In the genomic region with DNA sequence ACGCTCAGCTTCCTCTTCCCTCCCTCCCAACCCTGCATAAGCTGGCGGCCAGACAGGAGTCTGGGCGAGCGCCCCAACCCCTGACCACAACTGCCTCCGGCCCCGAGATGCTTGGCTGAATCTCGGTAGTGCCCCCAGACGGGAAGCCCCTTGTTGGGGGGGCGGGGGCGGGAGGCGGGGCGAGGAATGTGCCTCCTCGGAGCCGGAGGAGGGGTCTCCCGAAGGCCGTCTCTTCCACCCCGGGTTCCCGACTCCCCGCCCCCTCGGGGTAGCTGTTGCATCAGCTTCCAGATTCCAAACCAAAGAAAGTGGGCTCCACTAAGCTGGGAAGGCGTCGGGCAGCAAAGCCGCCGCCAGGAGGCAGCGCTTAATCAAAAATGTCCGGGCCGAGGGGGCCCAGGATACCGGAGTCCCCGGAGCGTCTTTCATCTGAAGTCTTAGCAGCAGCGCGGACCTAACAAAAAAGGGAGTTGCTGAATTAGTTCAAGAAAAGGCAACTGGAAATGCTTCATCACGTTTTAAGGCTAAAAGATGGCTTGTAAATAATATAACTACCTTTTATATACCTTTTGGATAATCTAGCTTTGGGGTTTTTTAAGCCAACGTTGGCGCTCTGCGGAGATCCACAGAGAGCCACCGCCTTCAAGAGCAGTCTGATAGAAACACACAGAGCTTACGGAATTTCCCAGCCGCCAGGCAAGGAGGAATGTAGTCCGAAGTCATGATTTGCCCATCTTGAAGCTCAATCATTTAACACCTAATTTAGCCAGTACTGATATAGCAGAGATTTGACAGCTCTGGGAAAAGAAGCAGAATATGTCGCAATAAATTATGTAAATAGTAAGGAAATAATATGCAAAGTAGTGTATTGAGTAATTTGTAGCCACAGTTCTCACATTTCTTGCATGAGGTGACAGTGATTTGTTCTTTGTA, we compare ENCODE assay signal across 8 cellular contexts. TPM values are rescaled to one million over a fixed set of nuclear protein-coding genes. Genes with fewer than 3 reads are reported as not detected.
DNase-seq lines count a peak whose midpoint lies in the region; ATAC-seq and TF ChIP-seq lines count a peak whose summit lies in the region.

No MANE protein-coding gene starts in this region.

- peak overlapping the region; percentile 59 for H3K4me3 Mint-ChIP-seq in activated CD8-positive, alpha-beta T cell treated with anti-CD3 and anti-CD28 coated beads for 36 hours
- H3K4me3 Mint-ChIP-seq in effector memory CD8-positive, alpha-beta T cell: peak overlapping the region; percentile 43 to 59

- CTCF ChIA-PET in activated CD8-positive, alpha-beta T cell treated with anti-CD3 and anti-CD28 coated beads for 36 hours (lab: Charles Lee): interaction anchor here (0.7 to 22.4 kb wide), 37 partner anchors 8 to 909 kb away, joined by 3 to 469 read pairs (median 5); a partner anchor contains a TSS

- H3K27ac ChIP-seq in mesodermal cell (ENCODE audit: low read depth, low read length, severe bottlenecking): peak overlapping the region; percentile 83

- H3K4me1 Mint-ChIP-seq in activated CD8-positive, alpha-beta T cell treated with anti-CD3 and anti-CD28 coated beads for 36 hours (ENCODE audit: low read depth): peaks cover 27% of the 10 kb centered on the region
- no peaks in the 10 kb centered on the region for H3K4me1 Mint-ChIP-seq in effector memory CD8-positive, alpha-beta T cell (ENCODE audit: low read depth in 2 of 2)

- H3K4me3 ChIP-seq in NB4 (ENCODE audit: low read depth, low read length): peak overlapping the region; percentile 30
- H3K4me3 ChIP-seq in mesodermal cell (ENCODE audit: extremely low read depth, insufficient read depth, low read length, poor library complexity, severe bottlenecking): peak overlapping the region; percentile 24

- ATAC-seq in GM21576 (IDR thresholded peaks at IDR 0.05; ENCODE audit: unreplicated experiment): peak; percentile 50
- ATAC-seq in activated CD8-positive, alpha-beta T cell treated with anti-CD3 and anti-CD28 coated beads for 36 hours: peak; percentile 83
- ATAC-seq in effector memory CD8-positive, alpha-beta T cell (replicated peaks): peak; percentile 92

- POLR2A ChIA-PET in activated CD8-positive, alpha-beta T cell treated with anti-CD3 and anti-CD28 coated beads for 36 hours (lab: Charles Lee): interaction anchor here (0.6 to 2.6 kb wide), 6 partner anchors 13 to 234 kb away, joined by 3 to 7 read pairs (median 4); a partner anchor contains a TSS

- H3K9me3 ChIP-seq in mesodermal cell (ENCODE audit: control insufficient read depth, low read length): no peaks in the 10 kb centered on the region

- no peaks in the 10 kb centered on the region for H3K36me3 ChIP-seq in mesodermal cell (ENCODE audit: control insufficient read depth, insufficient read depth, low read length)

- no peak for TF ChIP-seq POLR2A in NB4 (IDR thresholded peaks at IDR 0.05; ENCODE audit: extremely low read depth, insufficient read length)

- intact Hi-C loops in activated CD8-positive, alpha-beta T cell treated with anti-CD3 and anti-CD28 coated beads for 36 hours (cut with micrococcal nuclease): loop anchor here (1.0 to 10.0 kb wide), 2 partner anchors 30 to 248 kb away; no protein-coding TSS in a partner anchor

- no peaks in the 10 kb centered on the region for H3K9me3 Mint-ChIP-seq in activated CD8-positive, alpha-beta T cell treated with anti-CD3 and anti-CD28 coated beads for 36 hours
- no peaks in the 10 kb centered on the region for H3K9me3 Mint-ChIP-seq in effector memory CD8-positive, alpha-beta T cell

- TF ChIP-seq CTCF in NB4 (IDR thresholded peaks at IDR 0.05; ENCODE audit: low read depth, low read length): peak; percentile 80
- peak; percentile 95 for TF ChIP-seq CTCF in activated CD8-positive, alpha-beta T cell treated with anti-CD3 and anti-CD28 coated beads for 36 hours (IDR thresholded peaks at IDR 0.05)

- no peaks in the 10 kb centered on the region for H3K36me3 Mint-ChIP-seq in activated CD8-positive, alpha-beta T cell treated with anti-CD3 and anti-CD28 coated beads for 36 hours (ENCODE audit: low read depth)
- H3K36me3 Mint-ChIP-seq in effector memory CD8-positive, alpha-beta T cell (ENCODE audit: insufficient read depth): peaks cover 4% of the 10 kb centered on the region

- DNase-seq in DMS 273 treated with DMSO at 0.1 percent for 48 hours (lab: John Stamatoyannopoulos, UW) (peak; percentile 46), NB4 (ENCODE audit: low read depth) (peak; percentile 86), GM19240 (ENCODE audit: insufficient read length, low spot score) (no peak)
- peak; percentile 78 for DNase-seq in activated CD8-positive, alpha-beta T cell treated with anti-CD3 and anti-CD28 coated beads for 36 hours
- DNase-seq in effector memory CD8-positive, alpha-beta T cell: peak; percentile 61 to 66 (median 63)
- peak; percentile 32 to 34 for DNase-seq in stimulated activated CD8-positive, alpha-beta memory T cell treated with anti-CD3 and anti-CD28 coated beads, Interleukin-15, amount 100 ng/mL, for 4 hours (ENCODE audit: low read depth in 2 of 2)

- 0 to 2% methylated on average over 23 to 29 of the region's 41 CpGs for WGBS in mesodermal cell (ENCODE audit: insufficient coverage in 2 of 2), 2 experiments

- H3K27ac Mint-ChIP-seq in activated CD8-positive, alpha-beta T cell treated with anti-CD3 and anti-CD28 coated beads for 36 hours: no peak overlapping the region
- H3K27ac Mint-ChIP-seq in effector memory CD8-positive, alpha-beta T cell: no peak overlapping the region

- peaks cover 13% of the 10 kb centered on the region for H3K27me3 Mint-ChIP-seq in activated CD8-positive, alpha-beta T cell treated with anti-CD3 and anti-CD28 coated beads for 36 hours
- H3K27me3 Mint-ChIP-seq in effector memory CD8-positive, alpha-beta T cell: peaks cover 22 to 59% of the 10 kb centered on the region in 2 donors

- peaks cover 48% of the 10 kb centered on the region for H3K4me1 ChIP-seq in mesodermal cell (ENCODE audit: control insufficient read depth, insufficient read depth, low read length, poor library complexity, severe bottlenecking)

RNA-seq across cellular contexts. Expression of a gene that starts 6.8 kb away (rescaled TPM):
- 100 to 1,000 TPM; 122 to 126 TPM for total RNA-seq in activated CD8-positive, alpha-beta T cell treated with anti-CD3 and anti-CD28 coated beads for 36 hours
- polyA plus RNA-seq in mesodermal cell (2013, experiment 1 of 2): 158 TPM
- 156 TPM for polyA plus RNA-seq in mesodermal cell (2013, experiment 2 of 2)

RNA-seq across cellular contexts. Expression of a gene that starts 7.7 kb away (rescaled TPM):
- under 1 TPM in 1 of 2 experiments, not detected in 1; 0.45 TPM for total RNA-seq in activated CD8-positive, alpha-beta T cell treated with anti-CD3 and anti-CD28 coated beads for 36 hours
- polyA plus RNA-seq in mesodermal cell (2013, experiment 1 of 2): 11.4 TPM
- 11.6 TPM for polyA plus RNA-seq in mesodermal cell (2013, experiment 2 of 2)

RNA-seq across cellular contexts. Expression of a gene that starts 13.5 kb away (rescaled TPM):
- 1 to 10 TPM; 1.9 to 3.1 TPM for total RNA-seq in activated CD8-positive, alpha-beta T cell treated with anti-CD3 and anti-CD28 coated beads for 36 hours
- polyA plus RNA-seq in mesodermal cell (2013, experiment 1 of 2): 340 TPM
- 281 TPM for polyA plus RNA-seq in mesodermal cell (2013, experiment 2 of 2)

RNA-seq across cellular contexts. Expression of a gene that starts 48.7 kb away (rescaled TPM):
- total RNA-seq in activated CD8-positive, alpha-beta T cell treated with anti-CD3 and anti-CD28 coated beads for 36 hours: 10 to 100 TPM; 18.7 to 21.0 TPM
- polyA plus RNA-seq in mesodermal cell (2013, experiment 1 of 2): 64.8 TPM
- polyA plus RNA-seq in mesodermal cell (2013, experiment 2 of 2): 49.4 TPM

RNA-seq across cellular contexts. Expression of a gene that starts 56.4 kb away (rescaled TPM):
- 100 to 1,000 TPM; 134 to 140 TPM for total RNA-seq in activated CD8-positive, alpha-beta T cell treated with anti-CD3 and anti-CD28 coated beads for 36 hours
- polyA plus RNA-seq in mesodermal cell (2013, experiment 1 of 2): 123 TPM
- polyA plus RNA-seq in mesodermal cell (2013, experiment 2 of 2): 125 TPM
